Comparison of ENCODE assay signal across 26 cellular contexts in genomic region chr15:89461386-89461785, GRCh38. TPM values are rescaled to one million over a fixed set of nuclear protein-coding genes. Genes with fewer than 3 reads are reported as not detected.
"Had no signal": no experiment of that assay in that cellular context is flagged by ENCODE, and none has a peak within 500 bp of the region (broad histone marks: within the 10 kb centered on the region; RNA-seq: fewer than 3 reads in every experiment).

No MANE protein-coding gene starts in this region.

- DNase-seq: activated CD4-positive, alpha-beta memory T cell treated with anti-CD3 and anti-CD28 coated beads for 36 hours; activated CD4-positive, alpha-beta T cell treated with anti-CD3 and anti-CD28 coated beads, Interleukin-2, amount 10 ng/mL, durations not matched to agents 24 days and 14 days; activated CD8-positive, alpha-beta memory T cell treated with anti-CD3 and anti-CD28 coated beads for 24 hours; activated effector memory CD4-positive, alpha-beta T cell treated with anti-CD3 and anti-CD28 coated beads, Interleukin-2, amount 50 U/mL, for 16 hours; activated naive CD4-positive, alpha-beta T cell treated with Interleukin-2 at 50 U/mL for 16 hours; activated naive CD8-positive, alpha-beta T cell treated with anti-CD3 and anti-CD28 coated beads, Interleukin-2, amount 50 U/mL, for 24 hours; activated T-cell treated with anti-CD3 and anti-CD28 coated beads, Interleukin-2, amount 50 U/mL, for 4 hours; amniotic stem cell; brain microvascular endothelial cell; Kasumi-1; KBM-7; NCI-H1105 treated with DMSO at 0.1 percent for 48 hours; NCI-H1930; NCI-H2171; NCI-H446 treated with DMSO at 0.1 percent for 48 hours; NCI-H524 treated with DMSO at 0.1 percent for 48 hours; NCI-H748 treated with DMSO at 0.1 percent for 48 hours; OCI-M1; RPMI8226; T-helper 1 cell had no signal

- H3K36me3 ChIP-seq: ascending aorta, brain microvascular endothelial cell, cardiac muscle cell had no signal

- H3K9me3 Mint-ChIP-seq: activated CD4-positive, alpha-beta T cell treated with anti-CD3 and anti-CD28 coated beads, Interleukin-2, amount 10 ng/mL, durations not matched to agents 24 days and 14 days had no signal

- H3K4me3 Mint-ChIP-seq: activated CD4-positive, alpha-beta memory T cell treated with anti-CD3 and anti-CD28 coated beads for 36 hours; activated CD4-positive, alpha-beta T cell treated with anti-CD3 and anti-CD28 coated beads, Interleukin-2, amount 10 ng/mL, durations not matched to agents 24 days and 14 days; activated naive CD8-positive, alpha-beta T cell treated with anti-CD3 and anti-CD28 coated beads, Interleukin-2, amount 50 U/mL, for 24 hours; activated T-cell treated with anti-CD3 and anti-CD28 coated beads, Interleukin-2, amount 50 U/mL, for 4 hours had no signal

- H3K27ac ChIP-seq: ascending aorta, brain microvascular endothelial cell, cardiac muscle cell had no signal

- H3K27ac Mint-ChIP-seq: activated CD4-positive, alpha-beta memory T cell treated with anti-CD3 and anti-CD28 coated beads for 36 hours; activated CD4-positive, alpha-beta T cell treated with anti-CD3 and anti-CD28 coated beads, Interleukin-2, amount 10 ng/mL, durations not matched to agents 24 days and 14 days; activated naive CD4-positive, alpha-beta T cell treated with anti-CD3 and anti-CD28 coated beads, Interleukin-2, amount 50 U/mL, for 72 hours; activated naive CD8-positive, alpha-beta T cell treated with anti-CD3 and anti-CD28 coated beads, Interleukin-2, amount 50 U/mL, for 24 hours had no signal

- H3K9me3 ChIP-seq: ascending aorta had no signal

- H3K4me3 ChIP-seq: ascending aorta, cardiac muscle cell, SK-N-MC had no signal

- H3K4me1 Mint-ChIP-seq: activated CD4-positive, alpha-beta T cell treated with anti-CD3 and anti-CD28 coated beads, Interleukin-2, amount 10 ng/mL, durations not matched to agents 24 days and 14 days; activated naive CD8-positive, alpha-beta T cell treated with anti-CD3 and anti-CD28 coated beads, Interleukin-2, amount 50 U/mL, for 24 hours had no signal

- H3K27me3 ChIP-seq: ascending aorta, brain microvascular endothelial cell had no signal

- H3K36me3 Mint-ChIP-seq: activated CD4-positive, alpha-beta memory T cell treated with anti-CD3 and anti-CD28 coated beads for 36 hours had no signal

- H3K4me1 ChIP-seq: ascending aorta had no signal

RNA-seq across cellular contexts. Expression of gene RHCG, which starts 35.0 kb away (rescaled TPM):
- total RNA-seq: activated CD4-positive, alpha-beta memory T cell treated with anti-CD3 and anti-CD28 coated beads for 36 hours; activated CD4-positive, alpha-beta T cell treated with anti-CD3 and anti-CD28 coated beads, Interleukin-2, amount 10 ng/mL, durations not matched to agents 24 days and 14 days; activated naive CD4-positive, alpha-beta T cell treated with anti-CD3 and anti-CD28 coated beads, Interleukin-2, amount 50 U/mL, for 72 hours; activated T-cell treated with anti-CD3 and anti-CD28 coated beads, Interleukin-2, amount 50 U/mL, for 4 hours; cardiac muscle cell; Right ventricle myocardium inferior; T-helper 2 cell treated with Interferon-gamma antibody and Interleukin-4, amounts not matched to agents 100 ng/mL and 5 ng/mL, for 36 hours had no signal
